19 cellular contexts compared by ENCODE assay signal in genomic region chr20:4022386-4023350, GRCh38. TPM values are rescaled to one million over a fixed set of nuclear protein-coding genes. Genes with fewer than 3 reads are reported as not detected.
A peak's percentile ranks its signal among the peaks of the same experiment; 100 is the strongest.
DNase-seq lines count a peak whose midpoint lies in the region; ATAC-seq and TF ChIP-seq lines count a peak whose summit lies in the region.
"Had no signal": no experiment of that assay in that cellular context is flagged by ENCODE, and none has a peak within 500 bp of the region (broad histone marks: within the 10 kb centered on the region; RNA-seq: fewer than 3 reads in every experiment).

No MANE protein-coding gene starts in this region.

- peaks cover 32% of the 10 kb centered on the region for H3K27me3 Mint-ChIP-seq in WTC11 (ENCODE audit: low read depth)

- POLR2A ChIA-PET in WTC11 (lab: Charles Lee), result no interaction called here

- peaks cover 22% of the 10 kb centered on the region for H3K36me3 Mint-ChIP-seq in WTC11

- TF ChIP-seq CTCF in WTC11 (IDR thresholded peaks at IDR 0.05), result no peak
- no peak for TF ChIP-seq CTCF in omental fat pad (IDR thresholded peaks at IDR 0.05)

- CTCF ChIA-PET in WTC11 (lab: Charles Lee), result interaction anchor here (0.9 to 2.6 kb wide), 8 partner anchors 16 to 130 kb away, joined by 3 to 11 read pairs (median 6); no protein-coding TSS in a partner anchor

- 0 out of 2 replicates have a peak overlapping the region, but pooled peaks have one; percentile 10 for H3K4me3 Mint-ChIP-seq in WTC11
- H3K4me3 Mint-ChIP-seq: stimulated activated naive B cell treated with anti-CD40 and anti-IgM and Interleukin-4, amounts not matched to agents 10 μg/mL and 1 μg/mL and 100 μg/mL, for 72 hours; T-helper 2 cell treated with Interferon-gamma antibody and Interleukin-4, amounts not matched to agents 5 μg/mL and 100 μg/mL, for 36 hours had no signal

- intact Hi-C loops in left cardiac atrium (cut with DNase I), result no loop called here

- peak overlapping the region; percentile 47 for H3K27ac Mint-ChIP-seq in WTC11
- H3K27ac Mint-ChIP-seq: stimulated activated naive B cell treated with anti-CD40 and anti-IgM and Interleukin-4, amounts not matched to agents 10 μg/mL and 1 μg/mL and 100 μg/mL, for 72 hours; T-helper 2 cell treated with Interferon-gamma antibody and Interleukin-4, amounts not matched to agents 5 μg/mL and 100 μg/mL, for 36 hours had no signal

- H3K9me3 Mint-ChIP-seq in WTC11, result peaks cover 22% of the 10 kb centered on the region
- H3K9me3 Mint-ChIP-seq: T-helper 2 cell treated with Interferon-gamma antibody and Interleukin-4, amounts not matched to agents 5 μg/mL and 100 μg/mL, for 36 hours had no signal

- DNase-seq in EH (ENCODE audit: low read depth), result peak; percentile 22
- no peak for DNase-seq in WTC11 (ENCODE audit: low spot score)
- DNase-seq in left cardiac atrium, result no peak
- no peak for DNase-seq in omental fat pad (ENCODE audit: low spot score)
- DNase-seq in inferior parietal cortex (ENCODE audit: extremely low spot score), result no peak
- DNase-seq in NCI-H226, result no peak
- DNase-seq in GF-D8 (lab: John Stamatoyannopoulos, UW), result no peak
- no peak for DNase-seq in hepatic stellate cell (ENCODE audit: low spot score)
- DNase-seq: activated CD4-positive, alpha-beta T cell treated with anti-CD3 and anti-CD28 coated beads for 1 hour; activated CD8-positive, alpha-beta memory T cell treated with anti-CD3 and anti-CD28 coated beads, Interleukin-2, amount 50 U/mL, for 4 hours; activated naive CD4-positive, alpha-beta T cell treated with anti-CD3 and anti-CD28 coated beads, Interleukin-2, amount 50 U/mL, for 16 hours; Calu3; effector CD4-positive, alpha-beta T cell; KBM-7; NCI-H345; SHP77 treated with DMSO at 0.1 percent for 48 hours; spleen; stimulated activated naive B cell treated with anti-CD40 and anti-IgM and Interleukin-4, amounts not matched to agents 10 μg/mL and 1 μg/mL and 100 μg/mL, for 72 hours had no signal

- ATAC-seq in WTC11 (peak; percentile 77), left cardiac atrium (peak; percentile 10 to 62), omental fat pad (ENCODE audit: low FRiP score) (peak; percentile 58)
- ATAC-seq: stimulated activated naive B cell treated with anti-CD40 and anti-IgM and Interleukin-4, amounts not matched to agents 10 μg/mL and 1 μg/mL and 100 μg/mL, for 72 hours had no signal

- peaks cover 50% of the 10 kb centered on the region for H3K4me1 Mint-ChIP-seq in WTC11

TF ChIP-seq in WTC11, 78 proteins besides CTCF, POLR2A, EP300 and RAD21:
- TF ChIP-seq TEAD1 (CRISPR knock-in tag; IDR thresholded peaks at IDR 0.05) (0 out of 2 replicates have a peak, but pooled peaks have one; percentile 25), IRF2 (CRISPR knock-in tag; IDR thresholded peaks at IDR 0.05; ENCODE audit: borderline replicate concordance, low read depth) (no peak), SMAD4 (CRISPR knock-in tag; IDR thresholded peaks at IDR 0.05) (no peak), PRDM15 (CRISPR knock-in tag; IDR thresholded peaks at IDR 0.05) (peak; percentile 55; the same call in 1 of the 2 replicates), ZNF281 (CRISPR knock-in tag; IDR thresholded peaks at IDR 0.05) (no peak), FOXK1 (CRISPR knock-in tag; IDR thresholded peaks at IDR 0.05) (peak; percentile 35; the same call in 1 of the 2 replicates), ZNF423 (CRISPR knock-in tag; IDR thresholded peaks at IDR 0.05) (no peak), CREM (CRISPR knock-in tag; IDR thresholded peaks at IDR 0.05) (no peak), EMX1 (CRISPR knock-in tag; IDR thresholded peaks at IDR 0.05) (0 out of 2 replicates have a peak, but pooled peaks have one; percentile 61), ETV6 (CRISPR knock-in tag; IDR thresholded peaks at IDR 0.05) (peak; percentile 85; the same call in 1 of the 2 replicates)
- TF ChIP-seq, protein P1, sequence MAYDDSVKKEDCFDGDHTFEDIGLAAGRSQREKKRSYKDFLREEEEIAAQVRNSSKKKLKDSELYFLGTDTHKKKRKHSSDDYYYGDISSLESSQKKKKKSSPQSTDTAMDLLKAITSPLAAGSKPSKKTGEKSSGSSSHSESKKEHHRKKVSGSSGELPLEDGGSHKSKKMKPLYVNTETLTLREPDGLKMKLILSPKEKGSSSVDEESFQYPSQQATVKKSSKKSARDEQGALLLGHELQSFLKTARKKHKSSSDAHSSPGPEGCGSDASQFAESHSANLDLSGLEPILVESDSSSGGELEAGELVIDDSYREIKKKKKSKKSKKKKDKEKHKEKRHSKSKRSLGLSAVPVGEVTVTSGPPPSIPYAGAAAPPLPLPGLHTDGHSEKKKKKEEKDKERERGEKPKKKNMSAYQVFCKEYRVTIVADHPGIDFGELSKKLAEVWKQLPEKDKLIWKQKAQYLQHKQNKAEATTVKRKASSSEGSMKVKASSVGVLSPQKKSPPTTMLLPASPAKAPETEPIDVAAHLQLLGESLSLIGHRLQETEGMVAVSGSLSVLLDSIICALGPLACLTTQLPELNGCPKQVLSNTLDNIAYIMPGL (CRISPR knock-in tag; IDR thresholded peaks at IDR 0.05), result no peak
- TF ChIP-seq, protein P2, sequence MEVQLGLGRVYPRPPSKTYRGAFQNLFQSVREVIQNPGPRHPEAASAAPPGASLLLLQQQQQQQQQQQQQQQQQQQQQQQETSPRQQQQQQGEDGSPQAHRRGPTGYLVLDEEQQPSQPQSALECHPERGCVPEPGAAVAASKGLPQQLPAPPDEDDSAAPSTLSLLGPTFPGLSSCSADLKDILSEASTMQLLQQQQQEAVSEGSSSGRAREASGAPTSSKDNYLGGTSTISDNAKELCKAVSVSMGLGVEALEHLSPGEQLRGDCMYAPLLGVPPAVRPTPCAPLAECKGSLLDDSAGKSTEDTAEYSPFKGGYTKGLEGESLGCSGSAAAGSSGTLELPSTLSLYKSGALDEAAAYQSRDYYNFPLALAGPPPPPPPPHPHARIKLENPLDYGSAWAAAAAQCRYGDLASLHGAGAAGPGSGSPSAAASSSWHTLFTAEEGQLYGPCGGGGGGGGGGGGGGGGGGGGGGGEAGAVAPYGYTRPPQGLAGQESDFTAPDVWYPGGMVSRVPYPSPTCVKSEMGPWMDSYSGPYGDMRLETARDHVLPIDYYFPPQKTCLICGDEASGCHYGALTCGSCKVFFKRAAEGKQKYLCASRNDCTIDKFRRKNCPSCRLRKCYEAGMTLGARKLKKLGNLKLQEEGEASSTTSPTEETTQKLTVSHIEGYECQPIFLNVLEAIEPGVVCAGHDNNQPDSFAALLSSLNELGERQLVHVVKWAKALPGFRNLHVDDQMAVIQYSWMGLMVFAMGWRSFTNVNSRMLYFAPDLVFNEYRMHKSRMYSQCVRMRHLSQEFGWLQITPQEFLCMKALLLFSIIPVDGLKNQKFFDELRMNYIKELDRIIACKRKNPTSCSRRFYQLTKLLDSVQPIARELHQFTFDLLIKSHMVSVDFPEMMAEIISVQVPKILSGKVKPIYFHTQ (CRISPR knock-in tag; IDR thresholded peaks at IDR 0.05), result no peak

RNA-seq across cellular contexts. Expression of gene RNF24, which starts 7.3 kb away (rescaled TPM):
- total RNA-seq in WTC11 (2021), result 11.0 to 12.5 TPM (median 11.7 TPM) in 3 replicates
- total RNA-seq in left cardiac atrium, result 10 to 100 TPM; 10.5 to 13.0 TPM
- total RNA-seq in omental fat pad, result 10 to 100 TPM; 23.6 to 44.1 (median 28.1) TPM
